ENCODE assay signal across 11 cellular contexts in the genomic region with DNA sequence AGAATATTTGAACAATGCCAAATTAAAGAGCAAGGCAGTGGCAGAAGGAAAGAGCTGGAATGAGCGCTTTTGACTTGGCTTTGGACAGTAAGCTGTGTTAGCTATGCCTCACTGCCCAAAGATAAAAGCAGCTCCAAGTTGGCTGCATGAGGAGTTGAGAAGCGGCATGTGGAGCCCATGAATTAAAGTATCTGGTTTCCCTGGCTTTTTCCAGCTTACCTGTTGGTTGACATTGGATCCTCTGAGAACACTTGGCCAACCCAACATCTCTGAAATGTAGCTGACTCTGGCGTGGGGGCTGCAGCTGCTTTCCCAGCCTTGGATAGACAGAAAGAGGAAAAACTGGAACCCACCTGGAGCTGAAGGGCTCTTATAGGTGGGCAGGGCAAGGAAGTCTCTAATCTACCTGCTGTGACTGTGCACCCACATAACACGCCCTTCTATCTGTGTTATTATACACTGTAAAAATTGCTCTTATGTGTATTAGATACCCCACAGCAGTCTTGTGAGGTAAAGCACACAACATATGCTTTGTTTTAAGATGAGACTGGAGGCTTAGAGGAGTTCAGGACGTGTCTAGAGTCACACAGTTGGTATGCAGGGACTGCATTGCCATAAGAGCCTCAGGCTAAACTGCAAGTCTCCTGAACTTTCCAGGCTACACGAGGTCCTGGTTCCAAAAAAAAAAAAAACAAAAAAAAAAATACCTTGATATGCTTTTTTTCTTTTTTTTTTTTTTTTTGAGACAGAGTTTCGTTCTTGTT. TPM values are rescaled to one million over a fixed set of nuclear protein-coding genes. Genes with fewer than 3 reads are reported as not detected.
DNase-seq lines count a peak whose midpoint lies in the region; ATAC-seq and TF ChIP-seq lines count a peak whose summit lies in the region.
"Had no signal": no experiment of that assay in that cellular context is flagged by ENCODE, and none has a peak within 500 bp of the region (broad histone marks: within the 10 kb centered on the region; RNA-seq: fewer than 3 reads in every experiment).

No MANE protein-coding gene starts in this region.

- peaks cover 17% of the 10 kb centered on the region for H3K36me3 Mint-ChIP-seq in stimulated activated naive CD8-positive, alpha-beta T cell treated with anti-CD3 and anti-CD28 coated beads, Interleukin-15, Interleukin-2, amounts not matched to agents 100 ng/mL and 50 ng/mL, for 24 hours (ENCODE audit: low read depth)

- no peak for DNase-seq in stimulated activated naive CD8-positive, alpha-beta T cell treated with anti-CD3 and anti-CD28 coated beads, Interleukin-15, Interleukin-2, amounts not matched to agents 100 U/mL and 50 U/mL, for 24 hours
- DNase-seq in NCI-H2196 (lab: John Stamatoyannopoulos, UW; ENCODE audit: unreplicated experiment) = peak; percentile 79
- peak; percentile 78 for DNase-seq in cerebellum (ENCODE audit: low spot score)
- peak; percentile 62 for DNase-seq in thyroid gland
- no peak for DNase-seq in activated CD4-positive, alpha-beta T cell treated with anti-CD3 and anti-CD28 coated beads, Interleukin-2, amount 50 U/mL, for 4 hours
- DNase-seq: BE2C, cortex of kidney had no signal

- no peaks in the 10 kb centered on the region for H3K9me3 ChIP-seq in thyroid gland
- H3K9me3 ChIP-seq: BE2C had no signal

- no peaks in the 10 kb centered on the region for H3K27me3 ChIP-seq in thyroid gland

- peaks cover 92% of the 10 kb centered on the region for H3K4me1 Mint-ChIP-seq in stimulated activated naive CD8-positive, alpha-beta T cell treated with anti-CD3 and anti-CD28 coated beads, Interleukin-15, Interleukin-2, amounts not matched to agents 100 ng/mL and 50 ng/mL, for 24 hours (ENCODE audit: low read depth)

- no peaks in the 10 kb centered on the region for H3K36me3 ChIP-seq in thyroid gland
- H3K36me3 ChIP-seq: BE2C had no signal

- H3K9me3 Mint-ChIP-seq in stimulated activated naive CD8-positive, alpha-beta T cell treated with anti-CD3 and anti-CD28 coated beads, Interleukin-15, Interleukin-2, amounts not matched to agents 100 ng/mL and 50 ng/mL, for 24 hours = no peaks in the 10 kb centered on the region

- H3K27me3 Mint-ChIP-seq in stimulated activated naive CD8-positive, alpha-beta T cell treated with anti-CD3 and anti-CD28 coated beads, Interleukin-15, Interleukin-2, amounts not matched to agents 100 ng/mL and 50 ng/mL, for 24 hours = no peaks in the 10 kb centered on the region

- WGBS in thyroid gland, 2 donors = 38 to 50% methylated on average over 7 of the region's 7 CpGs

- peaks cover 10 to 30% of the 10 kb centered on the region in 2 donors for H3K4me1 ChIP-seq in thyroid gland
- H3K4me1 ChIP-seq: BE2C, parathyroid adenoma had no signal

- no peak for TF ChIP-seq CTCF in thyroid gland (IDR thresholded peaks at IDR 0.05)

- no peak for ATAC-seq in stimulated activated naive CD8-positive, alpha-beta T cell treated with anti-CD3 and anti-CD28 coated beads, Interleukin-15, Interleukin-2, amounts not matched to agents 100 U/mL and 50 U/mL, for 24 hours
- ATAC-seq in GM21576 (IDR thresholded peaks at IDR 0.05; ENCODE audit: unreplicated experiment) (no peak), GM19324 (IDR thresholded peaks at IDR 0.05; ENCODE audit: low FRiP score, unreplicated experiment) (no peak)

- H3K27ac Mint-ChIP-seq in stimulated activated naive CD8-positive, alpha-beta T cell treated with anti-CD3 and anti-CD28 coated beads, Interleukin-15, Interleukin-2, amounts not matched to agents 100 ng/mL and 50 ng/mL, for 24 hours = peak overlapping the region; percentile 12

- H3K27ac ChIP-seq in thyroid gland = no peak overlapping the region
- H3K27ac ChIP-seq: parathyroid adenoma had no signal

- no peak for TF ChIP-seq POLR2A in thyroid gland (IDR thresholded peaks at IDR 0.05)

- H3K4me3 ChIP-seq in thyroid gland (replicated peaks in 1 of 3) = no peak overlapping the region

- intact Hi-C loops in thyroid gland (cut with DNase I) = no loop called here

- H3K4me3 Mint-ChIP-seq in stimulated activated naive CD8-positive, alpha-beta T cell treated with anti-CD3 and anti-CD28 coated beads, Interleukin-15, Interleukin-2, amounts not matched to agents 100 ng/mL and 50 ng/mL, for 24 hours = no peak overlapping the region

RNA-seq across cellular contexts. Expression of a gene that starts 5.8 kb away (rescaled TPM):
- 57.3 TPM for total RNA-seq in cerebellum
- total RNA-seq in thyroid gland = 10 to 100 TPM in 2 of 4 donors, 1 to 10 TPM in 2; 4.3 to 16.6 (median 9.1) TPM

Comparison
In these comparisons a context has a peak if more than half of its experiments do, and no peak if none do; other contexts are left out.
1. DNase-seq: peak in NCI-H2196 (single experiment), cerebellum (single experiment) and thyroid gland (2 of 2); none in stimulated activated naive CD8-positive, alpha-beta T cell treated with anti-CD3 and anti-CD28 coated beads, Interleukin-15, Interleukin-2, amounts not matched to agents 100 U/mL and 50 U/mL, for 24 hours (single experiment) and activated CD4-positive, alpha-beta T cell treated with anti-CD3 and anti-CD28 coated beads, Interleukin-2, amount 50 U/mL, for 4 hours (0 of 2).